Comparison of ENCODE assay signal across 8 cellular contexts in genomic region chr2:108988796-108989713, GRCh38. TPM values are rescaled to one million over a fixed set of nuclear protein-coding genes. Genes with fewer than 3 reads are reported as not detected.
DNase-seq lines count a peak whose midpoint lies in the region; ATAC-seq and TF ChIP-seq lines count a peak whose summit lies in the region.

TSS of gene EDAR (minus strand) at chr2:108989220. CDS start at chr2:108931014, 58,206 bp downstream.

- H3K9me3 ChIP-seq in SK-N-SH, result no peaks in the 10 kb centered on the region

- no peaks in the 10 kb centered on the region for H4K20me1 ChIP-seq in SK-N-SH (ENCODE audit: insufficient read depth)

- WGBS in SK-N-SH (ENCODE audit: low lambda C conversion rate), result 51% methylated on average over 20 of the region's 20 CpGs

- CTCF ChIA-PET in SK-N-SH (lab: Yijun Ruan, JAX), result interaction anchor here (0.7 to 2.2 kb wide), 15 partner anchors 9 to 533 kb away, joined by 3 to 13 read pairs (median 4); no protein-coding TSS in a partner anchor

- TF ChIP-seq EP300 in SK-N-SH (IDR thresholded peaks at IDR 0.05; ENCODE audit: borderline replicate concordance in 1 of 2, low read depth in 1 of 2, low read length in 1 of 2), result no peak

- ATAC-seq in HG02870 (IDR thresholded peaks at IDR 0.05; ENCODE audit: unreplicated experiment), result peak; percentile 50

- DNase-seq in Ammon's horn (ENCODE audit: low spot score), result peak; percentile 32
- DNase-seq in SK-N-SH, result peak; percentile 67
- DNase-seq in astrocyte of the hippocampus (ENCODE audit: low read depth, low spot score), result peak; percentile 72
- DNase-seq in iPS-NIHi7 (ENCODE audit: extremely low spot score), result peak; percentile 93
- DNase-seq in stimulated activated CD4-positive, alpha-beta T cell treated with anti-CD3 and anti-CD28 coated beads, TNF-alpha, amount 100 ng/mL, for 1 hour (ENCODE audit: low read depth in 3 of 3, low spot score in 1 of 3), result peak in 2 of 3 donors; percentile 14 to 29
- no peak for DNase-seq in DMS114 treated with DMSO at 0.1 percent for 48 hours (lab: John Stamatoyannopoulos, UW; ENCODE audit: unreplicated experiment)
- DNase-seq in hepatic stellate cell (ENCODE audit: low spot score), result no peak

- no peak within 1 kb of the TSS for H3K4me3 ChIP-seq in SK-N-SH (ENCODE audit: low read depth in 2 of 2, low read length in 1 of 2)

- H3K36me3 ChIP-seq in SK-N-SH (replicated peaks in 1 of 2; ENCODE audit: control insufficient read depth in 1 of 2, insufficient read depth in 2 of 2, low read length in 1 of 2), result no peaks in the 10 kb centered on the region

- peak; percentile 31; the same call in 1 of the 2 replicates for TF ChIP-seq CTCF in SK-N-SH (IDR thresholded peaks at IDR 0.05)

- no peak within 1 kb of the TSS for H3K27ac ChIP-seq in SK-N-SH (ENCODE audit: low read depth in 2 of 2, low read length in 1 of 2)

- H3K9ac ChIP-seq in SK-N-SH, result no peak within 1 kb of the TSS

- POLR2A ChIA-PET in SK-N-SH (lab: Yijun Ruan, JAX), result no interaction called here

- no peaks in the 10 kb centered on the region for H3K79me2 ChIP-seq in SK-N-SH (ENCODE audit: insufficient read depth)

- TF ChIP-seq RAD21 in SK-N-SH (IDR thresholded peaks at IDR 0.05; ENCODE audit: low read length), result peak; percentile 69

- H3K4me1 ChIP-seq in SK-N-SH (ENCODE audit: control insufficient read depth in 1 of 2, insufficient read depth in 2 of 2, low read depth in 1 of 2, low read length in 1 of 2), result peaks cover 0 to 4% of the 10 kb centered on the region in 2 experiments; a peak in 1 of 4 replicates

- H3F3A ChIP-seq in SK-N-SH (replicated peaks; ENCODE audit: insufficient read depth), result no peaks in the 10 kb centered on the region

- H3K4me2 ChIP-seq in SK-N-SH, result no peak within 1 kb of the TSS

- H3K9me2 ChIP-seq in SK-N-SH, result no peaks in the 10 kb centered on the region

- H2AFZ ChIP-seq in SK-N-SH (ENCODE audit: low read depth), result no peak within 1 kb of the TSS

- peaks cover 16% of the 10 kb centered on the region; the same call in 1 of the 2 replicates for H3K27me3 ChIP-seq in SK-N-SH (ENCODE audit: insufficient read depth)

TF ChIP-seq in SK-N-SH, 30 proteins besides CTCF, POLR2A, EP300 and RAD21:
- TF ChIP-seq MAX (IDR thresholded peaks at IDR 0.05; ENCODE audit: low read depth) (no peak), FOSL2 (IDR thresholded peaks at IDR 0.05; ENCODE audit: borderline replicate concordance, low read depth) (no peak), SMC3 (IDR thresholded peaks at IDR 0.05; ENCODE audit: low read depth, low read length) (peak; percentile 34; the same call in 1 of the 2 replicates)

RNA-seq across cellular contexts. Expression of gene EDAR, which starts in this region (rescaled TPM):
- polyA plus RNA-seq in SK-N-SH (2012; rRNA removed), result not detected in 2 replicates
- polyA plus RNA-seq in SK-N-SH (2012; cell fraction: cytosol; rRNA removed), result not detected in 2 replicates
- not detected in 2 replicates for polyA plus RNA-seq in SK-N-SH (2012; cell fraction: nucleus; rRNA removed)

Comparison
In these comparisons a context has a peak if more than half of its experiments do, and no peak if none do; other contexts are left out.
1. Peak in DNase-seq in SK-N-SH; RNA of the gene not detected or under 1 TPM.
2. DNase-seq: peak in Ammon's horn (single experiment), astrocyte of the hippocampus (single experiment), iPS-NIHi7 (single experiment) and stimulated activated CD4-positive, alpha-beta T cell treated with anti-CD3 and anti-CD28 coated beads, TNF-alpha, amount 100 ng/mL, for 1 hour (2 of 3); none in DMS114 treated with DMSO at 0.1 percent for 48 hours (single experiment) and hepatic stellate cell (single experiment).